ENCODE assay signal across 10 cellular contexts in genomic region chr11:65617136-65617850, GRCh38. TPM values are rescaled to one million over a fixed set of nuclear protein-coding genes. Genes with fewer than 3 reads are reported as not detected.
DNase-seq lines count a peak whose midpoint lies in the region; ATAC-seq, FAIRE-seq and TF ChIP-seq lines count a peak whose summit lies in the region.
"Had no signal": no experiment of that assay in that cellular context is flagged by ENCODE, and none has a peak within 500 bp of the region (broad histone marks: within the 10 kb centered on the region; RNA-seq: fewer than 3 reads in every experiment).

No MANE protein-coding gene starts in this region.

- H3K4me3 Mint-ChIP-seq in astrocyte (ENCODE audit: unreplicated experiment), result peak overlapping the region; percentile 99
- peak overlapping the region; percentile 90 to 96 (median 94) for H3K4me3 Mint-ChIP-seq in naive B cell

- H3K36me3 ChIP-seq in BLaER1 treated with 17β-estradiol and CSF1 and Interleukin-3, amounts not matched to agents 10 nM and 100 nM, result peaks cover 52 to 65% (median 62%) of the 10 kb centered on the region in 11 experiments
- peaks cover 54% of the 10 kb centered on the region for H3K36me3 ChIP-seq in HUES6 (ENCODE audit: control insufficient read depth, insufficient read depth, low read length)
- H3K36me3 ChIP-seq in astrocyte (ENCODE audit: insufficient read depth, low read length), result peaks cover 18% of the 10 kb centered on the region
- H3K36me3 ChIP-seq in Peyer's patch, result peaks cover 0 to 59% (median 0%) of the 10 kb centered on the region in 3 donors

- H3K4me3 ChIP-seq in BLaER1 treated with 17β-estradiol and CSF1 and Interleukin-3, amounts not matched to agents 10 nM and 100 nM, result peak overlapping the region; percentile 78 to 98 (median 91)
- peak overlapping the region; percentile 11; the same call in 1 of the 2 replicates for H3K4me3 ChIP-seq in HUES6 (ENCODE audit: low read depth, low read length)
- H3K4me3 ChIP-seq in astrocyte (ENCODE audit: insufficient read depth, low read depth, low read length), result peak overlapping the region; percentile 80
- peak overlapping the region in 2 of 4 donors; percentile 94 to 97 for H3K4me3 ChIP-seq in Peyer's patch

- peaks cover 14% of the 10 kb centered on the region for H3K4me1 Mint-ChIP-seq in astrocyte (ENCODE audit: low read depth, unreplicated experiment)
- H3K4me1 Mint-ChIP-seq in naive B cell, result peaks cover 19 to 35% (median 32%) of the 10 kb centered on the region in 3 donors

- H3K27ac Mint-ChIP-seq in astrocyte (ENCODE audit: unreplicated experiment) (no peak overlapping the region), naive B cell (peak overlapping the region in 3 of 6 donors; percentile 78 to 97 (median 91))

- H3K4me2 ChIP-seq in BLaER1 treated with 17β-estradiol and CSF1 and Interleukin-3, amounts not matched to agents 10 nM and 100 nM, result peak overlapping the region; percentile 91 to 100 (median 98)
- peak overlapping the region; percentile 100 for H3K4me2 ChIP-seq in astrocyte (ENCODE audit: low read length)

- TF ChIP-seq POLR2A in Peyer's patch (IDR thresholded peaks at IDR 0.05), result no peak

- in situ Hi-C loops in GM13976 (cut with MboI; ENCODE audit: low sequenced_read_pairs, unreplicated experiment), result no loop called here

- no peak overlapping the region for H2AFZ ChIP-seq in astrocyte (ENCODE audit: low read depth, low read length)

- H3K36me3 Mint-ChIP-seq in astrocyte (ENCODE audit: low read depth, unreplicated experiment) (peaks cover 13% of the 10 kb centered on the region), naive B cell (peaks cover 0 to 7% of the 10 kb centered on the region in 2 donors)

- H4K20me1 ChIP-seq in BLaER1 treated with 17β-estradiol and CSF1 and Interleukin-3, amounts not matched to agents 10 nM and 100 nM, result peaks cover 17 to 80% (median 72%) of the 10 kb centered on the region in 11 experiments; a peak in 21 of 22 replicates
- H4K20me1 ChIP-seq in astrocyte (ENCODE audit: insufficient read depth, low read length), result peaks cover 41% of the 10 kb centered on the region

- H3K9ac ChIP-seq in BLaER1 treated with 17β-estradiol and CSF1 and Interleukin-3, amounts not matched to agents 10 nM and 100 nM, result peak overlapping the region; percentile 76 to 93 (median 89)
- H3K9ac ChIP-seq in HUES6 (ENCODE audit: low read length) (no peak overlapping the region), astrocyte (ENCODE audit: low read length) (peak overlapping the region; percentile 88)

- no peaks in the 10 kb centered on the region for H3K27me3 ChIP-seq in BLaER1 treated with 17β-estradiol and CSF1 and Interleukin-3, amounts not matched to agents 10 nM and 100 nM
- H3K27me3 ChIP-seq in HUES6 (ENCODE audit: control insufficient read depth, insufficient read depth, low read length), result no peaks in the 10 kb centered on the region
- no peaks in the 10 kb centered on the region for H3K27me3 ChIP-seq in astrocyte (ENCODE audit: insufficient read depth, low read length)
- H3K27me3 ChIP-seq in Peyer's patch, result no peaks in the 10 kb centered on the region

- no peak for DNase-seq in astrocyte (ENCODE audit: low read depth)
- DNase-seq in naive B cell, result no peak
- no peak for DNase-seq in NCI-H1436 (lab: John Stamatoyannopoulos, UW)
- no peak for DNase-seq in GM13976 (ENCODE audit: low spot score)
- DNase-seq in Peyer's patch, result no peak
- DNase-seq: erythroblast, nucleus accumbens had no signal

- peak overlapping the region in 9 of 11 experiments; percentile 72 to 90 (median 84); a peak in 11 of 22 replicates for H3K27ac ChIP-seq in BLaER1 treated with 17β-estradiol and CSF1 and Interleukin-3, amounts not matched to agents 10 nM and 100 nM
- H3K27ac ChIP-seq in HUES6 (ENCODE audit: low read depth, low read length) (no peak overlapping the region), astrocyte (ENCODE audit: low read depth, low read length) (no peak overlapping the region), Peyer's patch (no peak overlapping the region)

- peaks cover 80% of the 10 kb centered on the region for H3K79me2 ChIP-seq in astrocyte (ENCODE audit: insufficient read depth, low read length)

- H3K4me1 ChIP-seq in BLaER1 treated with 17β-estradiol and CSF1 and Interleukin-3, amounts not matched to agents 10 nM and 100 nM, result peaks cover 34 to 46% (median 40%) of the 10 kb centered on the region in 10 experiments
- H3K4me1 ChIP-seq in HUES6 (ENCODE audit: control insufficient read depth, insufficient read depth, low read length) (peaks cover 16% of the 10 kb centered on the region), astrocyte (ENCODE audit: insufficient read depth, low read length) (peaks cover 20% of the 10 kb centered on the region), Peyer's patch (peaks cover 0 to 27% (median 24%) of the 10 kb centered on the region in 4 donors)

- H3K9me3 Mint-ChIP-seq in astrocyte (ENCODE audit: unreplicated experiment) (no peaks in the 10 kb centered on the region), naive B cell (no peaks in the 10 kb centered on the region)

- H3K9me3 ChIP-seq in BLaER1 treated with 17β-estradiol and CSF1 and Interleukin-3, amounts not matched to agents 10 nM and 100 nM (replicated peaks in 1 of 11), result no peaks in the 10 kb centered on the region
- H3K9me3 ChIP-seq in HUES6 (ENCODE audit: control insufficient read depth, insufficient read depth, low read depth, low read length) (no peaks in the 10 kb centered on the region), astrocyte (ENCODE audit: insufficient read depth, low read depth, low read length) (no peaks in the 10 kb centered on the region), Peyer's patch (no peaks in the 10 kb centered on the region)

- no peak for FAIRE-seq in astrocyte (lab: Jason Lieb, UNC)

- TF ChIP-seq CTCF in astrocyte (IDR thresholded peaks at IDR 0.05; ENCODE audit: insufficient read depth, low read depth, low read length) (no peak), GM13976 (IDR thresholded peaks at IDR 0.05; ENCODE audit: borderline replicate concordance, control extremely low read depth, extremely low read depth, insufficient read depth, missing control alignments) (no peak), Peyer's patch (IDR thresholded peaks at IDR 0.05) (no peak)

- ATAC-seq in naive B cell (ENCODE audit: low read depth in 2 of 2) (no peak), HG02970 (IDR thresholded peaks at IDR 0.05; ENCODE audit: low FRiP score, unreplicated experiment) (no peak)

- no peaks in the 10 kb centered on the region for H3K27me3 Mint-ChIP-seq in astrocyte (ENCODE audit: low read depth, unreplicated experiment)
- no peaks in the 10 kb centered on the region for H3K27me3 Mint-ChIP-seq in naive B cell

RNA-seq across cellular contexts. Expression of gene PCNX3, which starts 1.7 kb away (rescaled TPM):
- total RNA-seq in astrocyte (45.6 and 51.2 TPM in 2 replicates), Peyer's patch (100 to 1,000 TPM in 1 of 4 donors, 10 to 100 TPM in 3; 60.2 to 106 (median 81.3) TPM)
- polyA plus RNA-seq in naive B cell (ENCODE audit: low read depth in 6 of 6), result 1 to 10 TPM in 5 of 6 donors, not detected in 1; 1.7 to 5.9 (median 3.0) TPM

RNA-seq across cellular contexts. Expression of gene MAP3K11, which starts 3.3 kb away (rescaled TPM):
- total RNA-seq in astrocyte (55.4 and 61.3 TPM in 2 replicates), Peyer's patch (100 to 1,000 TPM; 106 to 209 (median 150) TPM)
- polyA plus RNA-seq in naive B cell (ENCODE audit: low read depth in 6 of 6), result 10 to 100 TPM in 4 of 6 donors, 1 to 10 TPM in 2; 9.2 to 20.1 (median 11.9) TPM

RNA-seq across cellular contexts. Expression of gene SIPA1, which starts 20.6 kb away (rescaled TPM):
- total RNA-seq in astrocyte, result 19.0 and 26.7 TPM in 2 replicates
- 100 to 1,000 TPM; 160 to 404 (median 207) TPM for polyA plus RNA-seq in naive B cell (ENCODE audit: low read depth in 6 of 6)
- 10 to 100 TPM; 18.0 to 48.7 (median 24.7) TPM for total RNA-seq in Peyer's patch

RNA-seq across cellular contexts. Expression of gene KCNK7, which starts 21.7 kb away (rescaled TPM):
- total RNA-seq in astrocyte (0.84 TPM in 1 of 2 replicates, not detected in the other), Peyer's patch (1 to 10 TPM in 3 of 4 donors, not detected in 1; 1.5 to 3.5 (median 2.5) TPM)
- polyA plus RNA-seq in naive B cell (ENCODE audit: low read depth in 6 of 6), result not detected

RNA-seq across cellular contexts. Expression of gene EHBP1L1, which starts 41.4 kb away (rescaled TPM):
- total RNA-seq in astrocyte (9.4 and 10.1 TPM in 2 replicates), Peyer's patch (100 to 1,000 TPM in 3 of 4 donors, 10 to 100 TPM in 1; 65.2 to 163 (median 121) TPM)
- 10 to 100 TPM in 4 of 6 donors, 1 to 10 TPM in 2; 5.5 to 18.3 (median 11.6) TPM for polyA plus RNA-seq in naive B cell (ENCODE audit: low read depth in 6 of 6)

Comparison
In these comparisons a context has a peak if more than half of its experiments do, and no peak if none do; other contexts are left out.
1. H3K27ac ChIP-seq: peak in BLaER1 treated with 17β-estradiol and CSF1 and Interleukin-3, amounts not matched to agents 10 nM and 100 nM (9 of 11); none in HUES6 (single experiment), astrocyte (single experiment) and Peyer's patch (0 of 4).